In genomic region chr10:13920031-13920430, GRCh38 we compare ENCODE assay signal across 22 cellular contexts.
DNase-seq lines count a peak whose midpoint lies in the region; ATAC-seq, FAIRE-seq and TF ChIP-seq lines count a peak whose summit lies in the region.
"Had no signal": no experiment of that assay in that cellular context is flagged by ENCODE, and none has a peak within 500 bp of the region (broad histone marks: within the 10 kb centered on the region; RNA-seq: fewer than 3 reads in every experiment).

No MANE protein-coding gene starts in this region.

- TF ChIP-seq CTCF in D721Med (IDR thresholded peaks at IDR 0.05; ENCODE audit: insufficient read depth, missing control alignments) = no peak

- ATAC-seq in HG03378 (IDR thresholded peaks at IDR 0.05; ENCODE audit: unreplicated experiment) (no peak), left colon (no peak)

- intact Hi-C loops in left colon (cut with DNase I, micrococcal nuclease) = no loop called here

- no peak for FAIRE-seq in D721Med (lab: Jason Lieb, UNC)
- FAIRE-seq: A204.1, H1 had no signal

- peak; percentile 18 for DNase-seq in AG08395 (ENCODE audit: low spot score)
- DNase-seq in GM04503 (ENCODE audit: low read depth) = peak; percentile 18
- peak; percentile 18 for DNase-seq in astrocyte of the hippocampus (ENCODE audit: low read depth, low spot score)
- peak; percentile 61 for DNase-seq in fibroblast of peridontal ligament (ENCODE audit: extremely low read depth)
- DNase-seq in D721Med (ENCODE audit: insufficient read length, low spot score) = no peak
- no peak for DNase-seq in left colon
- DNase-seq in iPS-NIHi7 (ENCODE audit: extremely low spot score) = no peak
- DNase-seq: C1 segment of cervical spinal cord; CD8-positive, alpha-beta memory T cell; DMS79; KBM-7; NCI-H1436; NCI-H1930; NCI-H226; NCI-H524; NCI-H82; OCI-M1; RPMI8226; SHP77 treated with DMSO at 0.1 percent for 48 hours had no signal

Comparison
In these comparisons a context has a peak if more than half of its experiments do, and no peak if none do; other contexts are left out.
1. DNase-seq: peak in AG08395 (single experiment), GM04503 (single experiment), astrocyte of the hippocampus (single experiment) and fibroblast of peridontal ligament (single experiment); none in D721Med (single experiment), left colon (0 of 2) and iPS-NIHi7 (single experiment).